8 cellular contexts compared by ENCODE assay signal in the genomic region with DNA sequence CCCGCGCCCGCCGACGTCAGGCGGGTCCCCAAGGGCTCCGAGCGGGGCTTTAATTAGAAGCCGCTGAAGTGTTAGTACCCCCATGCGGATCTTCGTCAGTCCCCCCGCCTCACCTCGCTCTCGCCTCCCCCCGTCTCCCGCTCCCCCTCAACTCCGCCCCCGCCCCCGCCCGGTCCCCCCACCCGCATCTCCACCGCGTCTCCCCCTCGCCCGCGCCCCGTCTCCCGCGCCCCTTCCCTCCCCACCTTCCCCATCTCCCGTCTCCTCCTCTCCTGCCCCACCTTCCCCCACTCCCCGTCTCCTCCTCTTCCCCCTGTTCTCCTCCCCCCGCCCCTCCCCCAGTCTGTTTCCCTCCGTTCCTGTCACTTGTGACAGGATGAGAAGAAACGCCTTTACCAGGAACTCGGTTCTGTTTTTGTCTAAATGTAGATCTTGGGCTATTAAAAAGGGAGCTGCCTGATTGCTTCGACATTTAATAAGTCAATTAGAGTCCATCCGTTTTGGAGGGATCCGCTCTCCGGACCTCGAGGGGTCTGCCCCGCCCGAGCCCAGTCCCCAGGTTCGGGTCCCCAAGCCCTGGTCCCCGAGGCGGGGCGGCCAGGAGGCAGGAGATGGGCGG. TPM values are rescaled to one million over a fixed set of nuclear protein-coding genes. Genes with fewer than 3 reads are reported as not detected.
DNase-seq lines count a peak whose midpoint lies in the region; ATAC-seq and TF ChIP-seq lines count a peak whose summit lies in the region.

No MANE protein-coding gene starts in this region.

- no peak for ATAC-seq in HG03432 (IDR thresholded peaks at IDR 0.05; ENCODE audit: unreplicated experiment)

- TF ChIP-seq POLR2A in sigmoid colon (IDR thresholded peaks at IDR 0.05), result no peak

- DNase-seq in GM13977 (ENCODE audit: low spot score) (peak; percentile 32), SK-N-MC (ENCODE audit: low read depth, low spot score) (no peak), sigmoid colon (no peak), cerebellar nuclear complex (lab: John Stamatoyannopoulos, UW) (no peak), posterior cingulate gyrus (no peak)
- DNase-seq in stimulated activated naive CD4-positive, alpha-beta T cell treated with Interleukin-2 at 50 U/mL for 16 hours (lab: John Stamatoyannopoulos, UW), result no peak

- H3K9ac ChIP-seq in SK-N-MC (ENCODE audit: insufficient read length), result no peak overlapping the region

- peaks cover 16 to 58% (median 29%) of the 10 kb centered on the region in 3 donors for H3K27me3 ChIP-seq in sigmoid colon

- intact Hi-C loops in sigmoid colon (cut with DNase I), result loop anchor here (5.0 kb wide), 1 partner anchor 42 kb away; no protein-coding TSS in a partner anchor
- intact Hi-C loops in posterior cingulate gyrus (cut with DNase I), result no loop called here

- no peak for TF ChIP-seq CTCF in GM13977 (IDR thresholded peaks at IDR 0.05; ENCODE audit: extremely low read depth, insufficient read depth, missing control alignments)
- no peak for TF ChIP-seq CTCF in sigmoid colon (IDR thresholded peaks at IDR 0.05)

- TF ChIP-seq EP300 in sigmoid colon (IDR thresholded peaks at IDR 0.05), result no peak

- H3K4me1 ChIP-seq in sigmoid colon, result peaks cover 0 to 34% (median 32%) of the 10 kb centered on the region in 4 donors

- WGBS in sigmoid colon, 2 donors, result 2 to 3% methylated on average over 47 of the region's 47 CpGs

- no peaks in the 10 kb centered on the region for H3K36me3 ChIP-seq in SK-N-MC (ENCODE audit: insufficient read depth, low read length)
- no peaks in the 10 kb centered on the region for H3K36me3 ChIP-seq in sigmoid colon

- H3K4me3 ChIP-seq in SK-N-MC (peak overlapping the region; percentile 43; the same call in 1 of the 2 replicates), iPS-11a (ENCODE audit: low read depth, low read length) (peak overlapping the region; percentile 42), sigmoid colon (peak overlapping the region in 3 of 4 donors; percentile 43 to 53 (median 51))

- H3K9me3 ChIP-seq in SK-N-MC (ENCODE audit: low read depth, low read length) (no peaks in the 10 kb centered on the region), sigmoid colon (no peaks in the 10 kb centered on the region)

- H3K27ac ChIP-seq in SK-N-MC (no peak overlapping the region), sigmoid colon (no peak overlapping the region)

- in situ Hi-C loops in GM13977 (cut with MboI; ENCODE audit: low pct_unique_long_range_greater_than_20kb, low sequenced_read_pairs, unreplicated experiment), result no loop called here

RNA-seq across cellular contexts. Expression of a gene that starts 1.0 kb away (rescaled TPM):
- 1 to 10 TPM in 3 of 4 donors, under 1 TPM in 1; 0.33 to 7.2 (median 2.6) TPM for total RNA-seq in sigmoid colon
- polyA plus RNA-seq in sigmoid colon, result 1 to 10 TPM; 2.0 to 8.4 (median 5.8) TPM

RNA-seq across cellular contexts. Expression of a gene that starts 24.1 kb away (rescaled TPM):
- 10 to 100 TPM; 62.6 to 86.9 (median 82.4) TPM for total RNA-seq in sigmoid colon
- 100 to 1,000 TPM in 2 of 3 donors, 10 to 100 TPM in 1; 85.7 to 162 (median 101) TPM for polyA plus RNA-seq in sigmoid colon

RNA-seq across cellular contexts. Expression of a gene that starts 25.0 kb away (rescaled TPM):
- total RNA-seq in sigmoid colon, result 10 to 100 TPM; 17.4 to 33.5 (median 25.7) TPM
- polyA plus RNA-seq in sigmoid colon, result 100 to 1,000 TPM in 1 of 3 donors, 10 to 100 TPM in 2; 62.3 to 119 (median 99.7) TPM
